Comparison of ENCODE assay signal across 8 cellular contexts in the genomic region with DNA sequence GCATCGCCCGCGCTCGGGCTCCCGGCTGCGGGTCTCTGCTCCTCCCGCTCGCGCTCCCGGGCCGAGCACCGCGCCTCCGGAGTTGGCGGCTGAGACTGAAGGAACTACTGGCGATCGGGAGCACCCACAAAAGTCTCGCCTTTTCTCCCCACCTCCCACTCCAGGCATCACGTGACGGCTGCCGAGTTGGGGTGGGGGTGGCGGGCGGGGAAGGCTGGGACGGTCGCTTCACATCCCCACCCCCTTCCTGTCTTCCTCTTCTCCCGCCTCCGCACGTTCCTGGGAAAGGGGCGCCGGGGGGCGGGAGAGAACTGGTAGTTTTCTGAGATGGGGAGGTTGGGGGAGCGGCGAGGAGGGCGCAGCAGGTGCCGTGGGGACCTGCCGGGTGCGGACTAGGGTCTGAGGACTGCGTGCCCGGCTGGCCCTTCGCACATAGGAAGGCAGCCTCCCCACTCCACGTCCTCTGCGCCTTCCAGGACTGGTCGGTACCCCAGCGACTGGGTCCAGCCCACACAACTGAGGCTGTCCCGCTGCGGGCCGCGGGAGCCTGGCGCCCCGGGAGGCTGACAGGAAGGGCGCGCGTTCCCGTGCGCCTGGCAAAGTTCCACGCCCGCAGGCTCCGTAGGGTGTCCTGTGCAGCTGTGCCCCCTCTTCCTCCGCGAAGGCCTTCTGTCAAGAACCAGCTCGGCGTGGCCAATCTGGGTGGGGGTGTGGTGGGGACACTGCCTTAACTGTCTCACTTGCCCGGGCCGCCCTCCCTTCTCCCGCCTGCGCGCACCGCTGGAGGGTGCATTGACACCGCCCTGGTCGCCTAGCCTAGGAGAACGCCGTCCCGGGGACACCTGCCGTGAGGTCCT. TPM values are rescaled to one million over a fixed set of nuclear protein-coding genes. Genes with fewer than 3 reads are reported as not detected.
DNase-seq lines count a peak whose midpoint lies in the region; ATAC-seq and TF ChIP-seq lines count a peak whose summit lies in the region.

A gene with protein sequence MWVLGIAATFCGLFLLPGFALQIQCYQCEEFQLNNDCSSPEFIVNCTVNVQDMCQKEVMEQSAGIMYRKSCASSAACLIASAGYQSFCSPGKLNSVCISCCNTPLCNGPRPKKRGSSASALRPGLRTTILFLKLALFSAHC (minus strand): TSS at position 102 of the 857 bp plus-strand sequence. CDS start 273 bp downstream, outside the sequence.

- no peak within 1 kb of the TSS for H2AK5ac ChIP-seq in neuronal stem cell (ENCODE audit: low read depth, low read length)

- H2BK120ac ChIP-seq in neuronal stem cell (ENCODE audit: low read depth, low read length), result peak within 1 kb of the TSS; percentile 68

- H3K27me3 ChIP-seq in NT2/D1 (ENCODE audit: insufficient read depth, insufficient read length) (peaks cover 7% of the 10 kb centered on the region), foreskin keratinocyte (peaks cover 59% of the 10 kb centered on the region), neuronal stem cell (ENCODE audit: control insufficient read depth in 3 of 3, insufficient read depth in 3 of 3, low read depth in 1 of 3, low read length in 3 of 3) (peaks cover 0 to 32% (median 0%) of the 10 kb centered on the region in 3 experiments)

- peak within 1 kb of the TSS; percentile 99 for H3K4me2 ChIP-seq in neuronal stem cell (ENCODE audit: insufficient read depth, low read length, poor library complexity, severe bottlenecking)

- peak within 1 kb of the TSS; percentile 82 for H2BK15ac ChIP-seq in neuronal stem cell (ENCODE audit: low read length)

- no peak within 1 kb of the TSS for H3K27ac ChIP-seq in foreskin keratinocyte
- H3K27ac ChIP-seq in neuronal stem cell (replicated peaks; ENCODE audit: low read length), result no peak within 1 kb of the TSS

- H3K4me3 ChIP-seq in NT2/D1 (ENCODE audit: insufficient read length, low read depth) (peak within 1 kb of the TSS; percentile 90), neuronal stem cell (ENCODE audit: low read length in 2 of 2) (peak within 1 kb of the TSS; percentile 49 to 79)

- peak within 1 kb of the TSS; percentile 66 for H2BK12ac ChIP-seq in neuronal stem cell (ENCODE audit: low read length)

- H3K4ac ChIP-seq in neuronal stem cell (ENCODE audit: low read length), result no peak within 1 kb of the TSS

- peak within 1 kb of the TSS; percentile 67 for H2BK5ac ChIP-seq in neuronal stem cell (ENCODE audit: low read length)

- H2AFZ ChIP-seq in neuronal stem cell (ENCODE audit: low read length), result peak within 1 kb of the TSS; percentile 84

- peak; percentile 12 for TF ChIP-seq CTCF in foreskin keratinocyte (conservative IDR thresholded peaks at IDR 0.05)

- H4K91ac ChIP-seq in neuronal stem cell (ENCODE audit: low read depth, low read length, poor library complexity), result peak within 1 kb of the TSS; percentile 2

- no peaks in the 10 kb centered on the region for H3K79me1 ChIP-seq in neuronal stem cell (ENCODE audit: low read depth, low read length)

- peak within 1 kb of the TSS; percentile 44 for H3K23ac ChIP-seq in neuronal stem cell (ENCODE audit: low read depth, low read length, poor library complexity)

- DNase-seq in ELR (ENCODE audit: low read depth) (peak; percentile 62), NT2/D1 (ENCODE audit: low read depth, low spot score) (no peak), foreskin keratinocyte (peak; percentile 7 to 9), neuronal stem cell (ENCODE audit: low spot score) (peak; percentile 20), NCI-H1048 (lab: John Stamatoyannopoulos, UW) (no peak)
- DNase-seq in activated CD4-positive, CD25-positive, alpha-beta regulatory T cell treated with anti-CD3 and anti-CD28 coated beads, Interleukin-2, amount 50 U/mL, for 72 hours, result no peak

- H3K4me1 ChIP-seq in NT2/D1 (ENCODE audit: insufficient read depth, insufficient read length), result no peaks in the 10 kb centered on the region
- H3K4me1 ChIP-seq in foreskin keratinocyte, result peaks cover 7% of the 10 kb centered on the region
- peaks cover 2 to 31% of the 10 kb centered on the region in 2 donors for H3K4me1 ChIP-seq in neuronal stem cell (ENCODE audit: control insufficient read depth in 2 of 2, insufficient read depth in 1 of 2, low read depth in 1 of 2, low read length in 2 of 2)

- no peaks in the 10 kb centered on the region for H3K9me3 ChIP-seq in NT2/D1 (ENCODE audit: insufficient read depth, low read length)
- no peaks in the 10 kb centered on the region for H3K9me3 ChIP-seq in neuronal stem cell (replicated peaks in 1 of 2; ENCODE audit: control insufficient read depth in 2 of 2, insufficient read depth in 1 of 2, low read depth in 1 of 2, low read length in 2 of 2)

- H4K8ac ChIP-seq in neuronal stem cell (ENCODE audit: low read depth, low read length), result no peak within 1 kb of the TSS

- WGBS in neuronal stem cell (ENCODE audit: extremely low coverage in 2 of 2, insufficient read length in 2 of 2, insufficient replicate concordance in 1 of 2), 2 donors, result no CpG with 5 or more reads among the region's 74 CpGs

- ATAC-seq in foreskin keratinocyte (peak; percentile 32), HG02798 (IDR thresholded peaks at IDR 0.05; ENCODE audit: poor library complexity, unreplicated experiment) (no peak), HG03432 (IDR thresholded peaks at IDR 0.05; ENCODE audit: unreplicated experiment) (no peak)

- peak within 1 kb of the TSS; percentile 95 for H3K9ac ChIP-seq in NT2/D1 (ENCODE audit: insufficient read length, low read depth)
- H3K9ac ChIP-seq in neuronal stem cell (ENCODE audit: low read depth, low read length, poor library complexity), result peak within 1 kb of the TSS; percentile 83

- H3K14ac ChIP-seq in neuronal stem cell (ENCODE audit: low read length), result peak within 1 kb of the TSS; percentile 50

- peaks cover 31% of the 10 kb centered on the region for H3K36me3 ChIP-seq in NT2/D1 (ENCODE audit: insufficient read depth, insufficient read length, low read length)
- H3K36me3 ChIP-seq in neuronal stem cell (replicated peaks in 1 of 2; ENCODE audit: control insufficient read depth in 2 of 2, insufficient read depth in 2 of 2, low read length in 2 of 2), result peaks cover 0 to 29% of the 10 kb centered on the region in 2 donors

- peak within 1 kb of the TSS; percentile 94 for H3K18ac ChIP-seq in neuronal stem cell (ENCODE audit: low read length)

RNA-seq across cellular contexts. Expression of the gene that starts here (rescaled TPM):
- total RNA-seq in foreskin keratinocyte, result not detected in 2 replicates
- 0.03 TPM in 1 of 2 replicates, not detected in the other for polyA plus RNA-seq in foreskin keratinocyte
- polyA plus RNA-seq in neuronal stem cell (2013, experiment 1 of 2), result 11.8 TPM
- polyA plus RNA-seq in neuronal stem cell (2013, experiment 2 of 2), result 11.4 TPM

Comparison
In these comparisons a context has a peak if more than half of its experiments do, and no peak if none do; other contexts are left out.
1. Peak in DNase-seq and ATAC-seq in foreskin keratinocyte; RNA of the gene not detected or under 1 TPM.
2. DNase-seq: peak in ELR (single experiment) and neuronal stem cell (single experiment); none in NT2/D1 (single experiment), NCI-H1048 (single experiment) and activated CD4-positive, CD25-positive, alpha-beta regulatory T cell treated with anti-CD3 and anti-CD28 coated beads, Interleukin-2, amount 50 U/mL, for 72 hours (single experiment).